8 cellular contexts compared by ENCODE assay signal in the genomic region with DNA sequence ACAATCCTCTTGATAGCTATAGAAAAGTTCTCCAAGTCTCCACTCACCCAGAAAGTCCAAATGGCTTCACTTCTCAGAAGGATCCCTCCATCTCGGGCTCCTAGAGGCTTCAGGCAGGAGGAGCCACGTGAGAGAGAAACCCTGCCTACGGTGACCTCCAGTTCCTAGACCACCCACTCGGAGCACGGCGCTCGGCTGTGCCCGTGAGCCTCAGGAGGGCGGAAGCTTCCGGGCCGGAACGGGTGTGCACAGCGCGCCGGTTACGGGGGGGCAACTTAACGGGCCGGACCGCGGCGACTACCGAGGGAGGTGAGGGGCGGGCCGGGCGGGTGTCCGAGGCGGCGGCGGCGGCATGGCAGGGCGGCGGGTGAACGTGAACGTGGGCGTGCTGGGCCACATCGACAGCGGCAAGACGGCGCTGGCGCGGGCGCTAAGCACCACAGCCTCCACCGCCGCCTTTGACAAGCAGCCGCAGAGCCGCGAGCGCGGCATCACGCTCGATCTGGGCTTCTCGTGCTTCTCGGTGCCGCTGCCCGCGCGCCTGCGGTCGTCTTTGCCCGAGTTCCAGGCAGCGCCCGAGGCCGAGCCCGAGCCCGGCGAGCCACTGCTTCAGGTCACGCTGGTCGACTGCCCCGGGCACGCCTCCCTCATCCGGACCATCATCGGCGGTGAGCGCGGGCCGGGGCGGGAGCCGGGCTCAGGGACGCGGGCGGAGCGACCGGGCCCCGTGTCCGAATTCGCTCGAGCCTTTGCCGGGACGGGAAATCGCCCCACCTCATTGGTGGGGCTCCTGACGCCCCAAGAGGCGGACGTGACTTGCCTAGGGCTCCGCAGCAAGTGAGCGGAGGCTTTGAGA. TPM values are rescaled to one million over a fixed set of nuclear protein-coding genes. Genes with fewer than 3 reads are reported as not detected.
DNase-seq lines count a peak whose midpoint lies in the region; ATAC-seq and TF ChIP-seq lines count a peak whose summit lies in the region.

A gene with protein sequence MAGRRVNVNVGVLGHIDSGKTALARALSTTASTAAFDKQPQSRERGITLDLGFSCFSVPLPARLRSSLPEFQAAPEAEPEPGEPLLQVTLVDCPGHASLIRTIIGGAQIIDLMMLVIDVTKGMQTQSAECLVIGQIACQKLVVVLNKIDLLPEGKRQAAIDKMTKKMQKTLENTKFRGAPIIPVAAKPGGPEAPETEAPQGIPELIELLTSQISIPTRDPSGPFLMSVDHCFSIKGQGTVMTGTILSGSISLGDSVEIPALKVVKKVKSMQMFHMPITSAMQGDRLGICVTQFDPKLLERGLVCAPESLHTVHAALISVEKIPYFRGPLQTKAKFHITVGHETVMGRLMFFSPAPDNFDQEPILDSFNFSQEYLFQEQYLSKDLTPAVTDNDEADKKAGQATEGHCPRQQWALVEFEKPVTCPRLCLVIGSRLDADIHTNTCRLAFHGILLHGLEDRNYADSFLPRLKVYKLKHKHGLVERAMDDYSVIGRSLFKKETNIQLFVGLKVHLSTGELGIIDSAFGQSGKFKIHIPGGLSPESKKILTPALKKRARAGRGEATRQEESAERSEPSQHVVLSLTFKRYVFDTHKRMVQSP (plus strand): TSS at position 326 of the 856 bp plus-strand sequence. CDS start 27 bp downstream, at position 353.

- H3K4me3 ChIP-seq in fibroblast of mammary gland (ENCODE audit: control insufficient read depth, low read depth, low read length), result peak within 1 kb of the TSS; percentile 68

- H3K4me1 Mint-ChIP-seq in natural killer cell treated with Interleukin-12 subunit alpha and Interleukin-12 subunit beta and Interleukin-15 and Interleukin-18, amount 100 ng/mL, for 72 hours (ENCODE audit: low read depth in 2 of 2), result peaks cover 16 to 19% of the 10 kb centered on the region in 2 donors

- H3K27ac Mint-ChIP-seq in natural killer cell treated with Interleukin-12 subunit alpha and Interleukin-12 subunit beta and Interleukin-15 and Interleukin-18, amount 100 ng/mL, for 72 hours, result peak within 1 kb of the TSS; percentile 77 to 78

- H3K27me3 Mint-ChIP-seq in natural killer cell treated with Interleukin-12 subunit alpha and Interleukin-12 subunit beta and Interleukin-15 and Interleukin-18, amount 100 ng/mL, for 72 hours, result no peaks in the 10 kb centered on the region

- peaks cover 25% of the 10 kb centered on the region for H3K36me3 ChIP-seq in KOPT-K1 (ENCODE audit: insufficient read depth, low read length)

- ATAC-seq in GM21825 (IDR thresholded peaks at IDR 0.05; ENCODE audit: unreplicated experiment), result peak; percentile 82
- peak; percentile 95 to 96 for ATAC-seq in natural killer cell treated with Interleukin-12 subunit alpha and Interleukin-12 subunit beta and Interleukin-15 and Interleukin-18, amount 100 ng/mL, for 72 hours

- H3K4me3 Mint-ChIP-seq in natural killer cell treated with Interleukin-12 subunit alpha and Interleukin-12 subunit beta and Interleukin-15 and Interleukin-18, amount 100 ng/mL, for 72 hours, result peak within 1 kb of the TSS; percentile 86

- H3K27ac ChIP-seq in KOPT-K1 (ENCODE audit: low read depth, low read length, poor library complexity, severe bottlenecking), result peak within 1 kb of the TSS; percentile 81

- H3K9me3 Mint-ChIP-seq in natural killer cell treated with Interleukin-12 subunit alpha and Interleukin-12 subunit beta and Interleukin-15 and Interleukin-18, amount 100 ng/mL, for 72 hours, result no peaks in the 10 kb centered on the region

- TF ChIP-seq CTCF in fibroblast of mammary gland (conservative IDR thresholded peaks at IDR 0.05; ENCODE audit: control insufficient read depth, insufficient read depth, low read depth, low read length), result no peak

- peaks cover 8% of the 10 kb centered on the region for H3K36me3 Mint-ChIP-seq in natural killer cell treated with Interleukin-12 subunit alpha and Interleukin-12 subunit beta and Interleukin-15 and Interleukin-18, amount 100 ng/mL, for 72 hours

- DNase-seq in EH (ENCODE audit: low read depth) (peak; percentile 83), RPMI7951 (ENCODE audit: low read depth) (peak; percentile 84), fibroblast of mammary gland (ENCODE audit: low read depth) (peak; percentile 73)
- DNase-seq in activated T-helper 1 cell treated with anti-CD3 and anti-CD28 coated beads, Interleukin-2, amount 50 U/mL, for 16 hours (ENCODE audit: low read depth in 1 of 2, low spot score in 1 of 2), result peak; percentile 70 to 78
- DNase-seq in natural killer cell treated with Interleukin-12 subunit alpha and Interleukin-12 subunit beta and Interleukin-15 and Interleukin-18, amount 100 ng/mL, for 72 hours (ENCODE audit: low spot score), result peak; percentile 91
- DNase-seq in stimulated activated naive CD4-positive, alpha-beta T cell treated with Interleukin-2 at 50 U/mL for 16 hours (lab: John Stamatoyannopoulos, UW), result peak; percentile 85

- H3K9me3 ChIP-seq in KOPT-K1 (ENCODE audit: insufficient read depth, low read length, poor library complexity, severe bottlenecking), result peaks cover 4% of the 10 kb centered on the region

RNA-seq across cellular contexts. Expression of the gene that starts here (rescaled TPM):
- 11.1 and 12.6 TPM in 2 replicates for total RNA-seq in RPMI7951 (2014; rRNA removed; shearing (Covaris generic))
- total RNA-seq in natural killer cell treated with Interleukin-12 subunit alpha and Interleukin-12 subunit beta and Interleukin-15 and Interleukin-18, amount 100 ng/mL, for 72 hours, result 10 to 100 TPM; 20.8 to 32.7 TPM

Comparison
In these comparisons a context has a peak if more than half of its experiments do, and no peak if none do; other contexts are left out.
1. Peak in every context shown above with its lines: DNase-seq, ATAC-seq, H3K4me3 ChIP-seq and H3K27ac ChIP-seq.